20 cellular contexts compared by ENCODE assay signal in genomic region chr6:17476506-17476905, GRCh38.
"Had no signal": no experiment of that assay in that cellular context is flagged by ENCODE, and none has a peak within 500 bp of the region (broad histone marks: within the 10 kb centered on the region; RNA-seq: fewer than 3 reads in every experiment).

No MANE protein-coding gene starts in this region.

- H3K36me3 Mint-ChIP-seq: activated naive CD4-positive, alpha-beta T cell treated with anti-CD3 and anti-CD28 coated beads, Interleukin-2, amount 10 ng/mL, durations not matched to agents 7 days and 5 days; memory B cell; naive thymus-derived CD4-positive, alpha-beta T cell had no signal

- H3K27ac Mint-ChIP-seq: activated naive CD4-positive, alpha-beta T cell treated with anti-CD3 and anti-CD28 coated beads, Interleukin-2, amount 10 ng/mL, durations not matched to agents 7 days and 5 days; activated naive CD8-positive, alpha-beta T cell treated with anti-CD3 and anti-CD28 coated beads, Interleukin-2, amount 50 U/mL, for 24 hours; memory B cell; naive thymus-derived CD4-positive, alpha-beta T cell; T-helper 1 cell treated with Interleukin-12 subunit alpha and Interleukin-12 subunit beta and Interleukin-4 antibody, amounts not matched to agents 30 μg/mL and 1 μg/mL, for 36 hours had no signal

- H3K4me1 Mint-ChIP-seq: activated naive CD4-positive, alpha-beta T cell treated with anti-CD3 and anti-CD28 coated beads, Interleukin-2, amount 10 ng/mL, durations not matched to agents 7 days and 5 days; activated naive CD8-positive, alpha-beta T cell treated with anti-CD3 and anti-CD28 coated beads, Interleukin-2, amount 50 U/mL, for 24 hours; memory B cell; naive thymus-derived CD4-positive, alpha-beta T cell had no signal

- H3K27ac ChIP-seq: brain microvascular endothelial cell, skin epidermis had no signal

- DNase-seq: activated CD4-positive, alpha-beta T cell treated with anti-CD3 and anti-CD28 coated beads, Interleukin-2, amount 50 U/mL, for 1 hour; activated CD4-positive, CD25-positive, alpha-beta regulatory T cell treated with anti-CD3 and anti-CD28 coated beads, Interleukin-2, amount 50 U/mL, for 72 hours; activated CD8-positive, alpha-beta memory T cell treated with anti-CD3 and anti-CD28 coated beads, Interleukin-2, amount 50 U/mL, for 4 hours; activated effector memory CD4-positive, alpha-beta T cell treated with Interleukin-2 at 50 U/mL for 16 hours; activated naive CD4-positive, alpha-beta T cell treated with anti-CD3 and anti-CD28 coated beads, Interleukin-2, amount 10 ng/mL, durations not matched to agents 7 days and 5 days; activated naive CD8-positive, alpha-beta T cell treated with anti-CD3 and anti-CD28 coated beads, Interleukin-2, amount 50 U/mL, for 24 hours; activated T-cell treated with anti-CD3 and anti-CD28 coated beads, Interleukin-2, amount 50 U/mL, for 48 hours; anterior cingulate cortex; brain microvascular endothelial cell; cerebellar nuclear complex; cortex of kidney; heart right ventricle; naive thymus-derived CD4-positive, alpha-beta T cell; nucleus accumbens; posterior cingulate gyrus; stimulated activated naive CD8-positive, alpha-beta T cell treated with anti-CD3 and anti-CD28 coated beads, Interleukin-15, Interleukin-2, amounts not matched to agents 100 U/mL and 50 U/mL, for 24 hours had no signal

- H3K4me3 ChIP-seq: heart right ventricle, right atrium auricular region, skin epidermis had no signal

- H3K9me3 ChIP-seq: heart right ventricle, right atrium auricular region had no signal

- H3K4me3 Mint-ChIP-seq: activated naive CD4-positive, alpha-beta T cell treated with anti-CD3 and anti-CD28 coated beads, Interleukin-2, amount 10 ng/mL, durations not matched to agents 7 days and 5 days; activated naive CD8-positive, alpha-beta T cell treated with anti-CD3 and anti-CD28 coated beads, Interleukin-2, amount 50 U/mL, for 24 hours; memory B cell; naive thymus-derived CD4-positive, alpha-beta T cell; T-helper 1 cell treated with Interleukin-12 subunit alpha and Interleukin-12 subunit beta and Interleukin-4 antibody, amounts not matched to agents 30 μg/mL and 1 μg/mL, for 36 hours had no signal

- H3K27me3 ChIP-seq: brain microvascular endothelial cell, heart right ventricle, right atrium auricular region had no signal

- H3K27me3 Mint-ChIP-seq: activated naive CD4-positive, alpha-beta T cell treated with anti-CD3 and anti-CD28 coated beads, Interleukin-2, amount 10 ng/mL, durations not matched to agents 7 days and 5 days had no signal

- ATAC-seq: activated naive CD8-positive, alpha-beta T cell treated with anti-CD3 and anti-CD28 coated beads, Interleukin-2, amount 50 U/mL, for 24 hours; heart right ventricle; naive thymus-derived CD4-positive, alpha-beta T cell; stimulated activated naive CD8-positive, alpha-beta T cell treated with anti-CD3 and anti-CD28 coated beads, Interleukin-15, Interleukin-2, amounts not matched to agents 100 U/mL and 50 U/mL, for 24 hours had no signal

- H3K9me3 Mint-ChIP-seq: activated naive CD4-positive, alpha-beta T cell treated with anti-CD3 and anti-CD28 coated beads, Interleukin-2, amount 10 ng/mL, durations not matched to agents 7 days and 5 days; activated naive CD8-positive, alpha-beta T cell treated with anti-CD3 and anti-CD28 coated beads, Interleukin-2, amount 50 U/mL, for 24 hours; memory B cell; naive thymus-derived CD4-positive, alpha-beta T cell; T-helper 1 cell treated with Interleukin-12 subunit alpha and Interleukin-12 subunit beta and Interleukin-4 antibody, amounts not matched to agents 30 μg/mL and 1 μg/mL, for 36 hours had no signal

- H3K36me3 ChIP-seq: brain microvascular endothelial cell, heart right ventricle, right atrium auricular region had no signal
